Comparison of ENCODE assay signal across 10 cellular contexts in the genomic region with DNA sequence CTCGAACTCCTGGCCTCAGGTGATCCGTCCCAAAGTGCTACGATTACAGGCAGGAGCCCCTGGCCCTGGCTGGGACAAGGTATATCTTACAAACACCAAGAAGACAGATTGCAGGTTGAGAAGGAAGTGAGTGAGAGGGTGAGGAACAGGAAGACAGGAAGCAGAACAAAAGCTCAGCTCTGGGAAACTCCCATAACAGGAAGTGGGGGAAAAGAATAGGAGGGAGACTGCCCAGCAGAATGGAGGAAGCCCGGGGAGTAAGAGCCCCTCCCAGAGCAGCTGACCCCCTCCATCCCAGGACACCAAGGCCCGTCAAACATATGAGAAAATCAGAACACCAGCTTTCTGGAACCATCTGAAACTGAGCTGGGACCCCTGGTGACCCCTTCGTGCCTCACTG. TPM values are rescaled to one million over a fixed set of nuclear protein-coding genes. Genes with fewer than 3 reads are reported as not detected.
DNase-seq lines count a peak whose midpoint lies in the region; ATAC-seq and TF ChIP-seq lines count a peak whose summit lies in the region.
"Had no signal": no experiment of that assay in that cellular context is flagged by ENCODE, and none has a peak within 500 bp of the region (broad histone marks: within the 10 kb centered on the region; RNA-seq: fewer than 3 reads in every experiment).

No MANE protein-coding gene starts in this region.

- H3K27me3 ChIP-seq in gastroesophageal sphincter = no peaks in the 10 kb centered on the region
- no peaks in the 10 kb centered on the region for H3K27me3 ChIP-seq in subcutaneous abdominal adipose tissue (ENCODE audit: control insufficient read depth in 5 of 5, insufficient read depth in 4 of 5, low read length in 5 of 5)
- no peaks in the 10 kb centered on the region for H3K27me3 ChIP-seq in tibial nerve
- H3K27me3 ChIP-seq: ascending aorta had no signal

- H3K9me3 Mint-ChIP-seq in activated naive CD4-positive, alpha-beta T cell treated with anti-CD3 and anti-CD28 coated beads for 36 hours = no peaks in the 10 kb centered on the region

- TF ChIP-seq EP300 in gastroesophageal sphincter (IDR thresholded peaks at IDR 0.05) = no peak
- peak in 1 of 2 donors; percentile 24 for TF ChIP-seq EP300 in tibial nerve (IDR thresholded peaks at IDR 0.05)

- H3K27ac ChIP-seq in gastroesophageal sphincter (peak overlapping the region in 3 of 4 donors; percentile 5 to 62 (median 41)), subcutaneous abdominal adipose tissue (ENCODE audit: low read depth, low read length) (peak overlapping the region; percentile 66), tibial nerve (peak overlapping the region in 1 of 4 donors; percentile 38)
- H3K27ac ChIP-seq: ascending aorta had no signal

- no peak for TF ChIP-seq CTCF in gastroesophageal sphincter (IDR thresholded peaks at IDR 0.05)
- TF ChIP-seq CTCF in tibial nerve (IDR thresholded peaks at IDR 0.05) = no peak

- H3K4me1 Mint-ChIP-seq in activated naive CD4-positive, alpha-beta T cell treated with anti-CD3 and anti-CD28 coated beads for 36 hours (ENCODE audit: low read depth) = peaks cover 44% of the 10 kb centered on the region

- H3K9me3 ChIP-seq in gastroesophageal sphincter = no peaks in the 10 kb centered on the region
- no peaks in the 10 kb centered on the region for H3K9me3 ChIP-seq in subcutaneous abdominal adipose tissue (ENCODE audit: control insufficient read depth in 5 of 5, low read length in 5 of 5)
- no peaks in the 10 kb centered on the region for H3K9me3 ChIP-seq in tibial nerve
- H3K9me3 ChIP-seq: ascending aorta had no signal

- WGBS in gastroesophageal sphincter (ENCODE audit: low coverage in 1 of 2), 2 donors = 64% methylated on average over 4 of the region's 6 CpGs; no CpG with 5 or more reads in 1 of the 2 donors
- 69 to 77% methylated on average over 6 of the region's 6 CpGs for WGBS in tibial nerve, 2 donors

- DNase-seq in activated naive CD4-positive, alpha-beta T cell treated with anti-CD3 and anti-CD28 coated beads for 36 hours = peak; percentile 33
- no peak for DNase-seq in activated naive CD4-positive, alpha-beta T cell treated with Interleukin-2 at 50 U/mL for 16 hours
- DNase-seq in SKM-1 (lab: John Stamatoyannopoulos, UW; ENCODE audit: unreplicated experiment) = peak; percentile 17
- DNase-seq in H4 (ENCODE audit: low spot score) = no peak
- DNase-seq in tibial nerve (ENCODE audit: low spot score in 2 of 2) = no peak
- DNase-seq: stimulated activated naive CD4-positive, alpha-beta T cell treated with Interleukin-2 at 50 U/mL for 16 hours had no signal

- peaks cover 0 to 60% (median 19%) of the 10 kb centered on the region in 3 donors for H3K4me1 ChIP-seq in gastroesophageal sphincter
- peaks cover 5 to 72% (median 39%) of the 10 kb centered on the region in 5 donors for H3K4me1 ChIP-seq in subcutaneous abdominal adipose tissue (ENCODE audit: control insufficient read depth in 5 of 5, insufficient read depth in 5 of 5, low read length in 5 of 5)
- H3K4me1 ChIP-seq in tibial nerve = peaks cover 0 to 48% (median 19%) of the 10 kb centered on the region in 4 donors

- CTCF ChIA-PET in activated naive CD4-positive, alpha-beta T cell treated with anti-CD3 and anti-CD28 coated beads for 36 hours (lab: Charles Lee) = interaction anchor here (0.7 kb wide), 1 partner anchor 18 kb away, joined by 3 read pairs; no protein-coding TSS in a partner anchor

- peaks cover 4% of the 10 kb centered on the region for H3K36me3 Mint-ChIP-seq in activated naive CD4-positive, alpha-beta T cell treated with anti-CD3 and anti-CD28 coated beads for 36 hours (ENCODE audit: low read depth)

- no peak overlapping the region for H3K9ac ChIP-seq in subcutaneous abdominal adipose tissue (ENCODE audit: low read length in 5 of 5)

- intact Hi-C loops in activated naive CD4-positive, alpha-beta T cell treated with anti-CD3 and anti-CD28 coated beads for 36 hours (cut with micrococcal nuclease) = no loop called here

- ATAC-seq in gastroesophageal sphincter = no peak
- ATAC-seq in GM21576 (IDR thresholded peaks at IDR 0.05; ENCODE audit: unreplicated experiment) = no peak

- H3K36me3 ChIP-seq in gastroesophageal sphincter (peaks cover 0 to 20% of the 10 kb centered on the region in 2 donors), subcutaneous abdominal adipose tissue (ENCODE audit: control insufficient read depth in 5 of 5, insufficient read depth in 5 of 5, low read length in 5 of 5) (peaks cover 0 to 9% (median 7%) of the 10 kb centered on the region in 5 donors), tibial nerve (peaks cover 0 to 40% (median 0%) of the 10 kb centered on the region in 3 donors)

- peak overlapping the region; percentile 52 for H3K4me3 Mint-ChIP-seq in activated naive CD4-positive, alpha-beta T cell treated with anti-CD3 and anti-CD28 coated beads for 36 hours

- TF ChIP-seq POLR2A in gastroesophageal sphincter (IDR thresholded peaks at IDR 0.05) = no peak
- TF ChIP-seq POLR2A in tibial nerve (IDR thresholded peaks at IDR 0.05) = no peak

- H3K27me3 Mint-ChIP-seq in activated naive CD4-positive, alpha-beta T cell treated with anti-CD3 and anti-CD28 coated beads for 36 hours (ENCODE audit: low read depth) = no peaks in the 10 kb centered on the region

- H3K27ac Mint-ChIP-seq in activated naive CD4-positive, alpha-beta T cell treated with anti-CD3 and anti-CD28 coated beads for 36 hours = peak overlapping the region; percentile 94

- no peak overlapping the region for H3K4me3 ChIP-seq in gastroesophageal sphincter
- H3K4me3 ChIP-seq in subcutaneous abdominal adipose tissue (ENCODE audit: low read depth in 1 of 5, low read length in 5 of 5) = no peak overlapping the region
- no peak overlapping the region for H3K4me3 ChIP-seq in tibial nerve
- H3K4me3 ChIP-seq: ascending aorta had no signal

RNA-seq across cellular contexts. Expression of gene TECPR1, which starts 2.9 kb away (rescaled TPM):
- 10 to 100 TPM; 29.8 to 36.7 TPM for total RNA-seq in activated naive CD4-positive, alpha-beta T cell treated with anti-CD3 and anti-CD28 coated beads for 36 hours
- total RNA-seq in gastroesophageal sphincter (10 to 100 TPM; 18.6 to 22.3 (median 20.4) TPM), tibial nerve (10 to 100 TPM; 30.8 to 72.6 (median 41.2) TPM)
- 10.8 and 24.5 TPM in 2 replicates for total RNA-seq in H4 (2014; rRNA removed; shearing (Covaris generic))

RNA-seq across cellular contexts. Expression of gene BRI3, which starts 32.4 kb away (rescaled TPM):
- 10 to 100 TPM; 51.6 to 54.4 TPM for total RNA-seq in activated naive CD4-positive, alpha-beta T cell treated with anti-CD3 and anti-CD28 coated beads for 36 hours
- 10 to 100 TPM; 39.0 to 51.4 (median 45.5) TPM for total RNA-seq in gastroesophageal sphincter
- 53.6 and 68.3 TPM in 2 replicates for total RNA-seq in H4 (2014; rRNA removed; shearing (Covaris generic))
- total RNA-seq in tibial nerve = 10 to 100 TPM; 33.5 to 69.0 (median 44.3) TPM

RNA-seq across cellular contexts. Expression of gene BHLHA15, which starts 37.9 kb away (rescaled TPM):
- under 1 TPM; 0.40 to 0.41 TPM for total RNA-seq in activated naive CD4-positive, alpha-beta T cell treated with anti-CD3 and anti-CD28 coated beads for 36 hours
- under 1 TPM in 1 of 4 donors, not detected in 3; 0.81 TPM for total RNA-seq in gastroesophageal sphincter
- total RNA-seq in H4 (2014; rRNA removed; shearing (Covaris generic)) = not detected in 2 replicates
- not detected for total RNA-seq in tibial nerve
- total RNA-seq: ascending aorta had no signal

Comparison
In these comparisons a context has a peak if more than half of its experiments do, and no peak if none do; other contexts are left out.
1. DNase-seq: peak in activated naive CD4-positive, alpha-beta T cell treated with anti-CD3 and anti-CD28 coated beads for 36 hours (single experiment) and SKM-1 (single experiment); none in activated naive CD4-positive, alpha-beta T cell treated with Interleukin-2 at 50 U/mL for 16 hours (single experiment), H4 (single experiment) and tibial nerve (0 of 2).